8 cellular contexts compared by ENCODE assay signal in genomic region chr20:3218307-3218988, GRCh38. TPM values are rescaled to one million over a fixed set of nuclear protein-coding genes. Genes with fewer than 3 reads are reported as not detected.
DNase-seq lines count a peak whose midpoint lies in the region; ATAC-seq and TF ChIP-seq lines count a peak whose summit lies in the region.

No MANE protein-coding gene starts in this region.

- H3K27ac ChIP-seq in mesenchymal stem cell (ENCODE audit: low read length, poor library complexity, severe bottlenecking), result no peak overlapping the region

- H3K79me1 ChIP-seq in mesenchymal stem cell (replicated peaks; ENCODE audit: low read length, poor library complexity, severe bottlenecking), result peaks cover 20% of the 10 kb centered on the region

- H3K4me2 ChIP-seq in mesenchymal stem cell (ENCODE audit: low read length, poor library complexity, severe bottlenecking), result peak overlapping the region; percentile 16

- ATAC-seq in GM18517 (IDR thresholded peaks at IDR 0.05; ENCODE audit: unreplicated experiment), result peak; percentile 52

- H3K18ac ChIP-seq in mesenchymal stem cell (ENCODE audit: low read depth in 1 of 2, low read length in 2 of 2), result peak overlapping the region in 1 of 2 experiments; percentile 64

- 20% methylated on average over 29 of the region's 30 CpGs for WGBS in mesenchymal stem cell

- H2AK5ac ChIP-seq in mesenchymal stem cell (ENCODE audit: low read length, severe bottlenecking), result peak overlapping the region; percentile 81

- H2AFZ ChIP-seq in mesenchymal stem cell (ENCODE audit: low read depth, low read length), result peak overlapping the region; percentile 65

- DNase-seq in AG08395 (ENCODE audit: low spot score) (peak; percentile 61), Kasumi-1 (lab: John Stamatoyannopoulos, UW) (peak; percentile 41 to 62), choroid plexus epithelial cell (ENCODE audit: low read depth) (peak; percentile 45), mesenchymal stem cell (peak; percentile 54), SIG-M5 treated with dmso at 0.1 percent for 504 hours (lab: John Stamatoyannopoulos, UW; ENCODE audit: unreplicated experiment) (no peak)
- peak; percentile 69 to 73 for DNase-seq in activated CD4-positive, alpha-beta T cell treated with anti-CD3 and anti-CD28 coated beads for 24 hours (ENCODE audit: low read depth in 2 of 2)
- peak; percentile 56 to 57 for DNase-seq in stimulated activated CD8-positive, alpha-beta memory T cell treated with anti-CD3 and anti-CD28 coated beads, Interleukin-7, amount 100 ng/mL, for 1 hour (ENCODE audit: low read depth in 2 of 2)

- peaks cover 26% of the 10 kb centered on the region for H3K4me1 ChIP-seq in mesenchymal stem cell (ENCODE audit: control insufficient read depth, insufficient read depth, low read depth, low read length)

- TF ChIP-seq CTCF in choroid plexus epithelial cell (conservative IDR thresholded peaks at IDR 0.05; ENCODE audit: low read depth, low read length), result peak; percentile 70

- no peak overlapping the region for H2BK15ac ChIP-seq in mesenchymal stem cell (ENCODE audit: low read depth, poor library complexity, severe bottlenecking)

- no peak overlapping the region for H3K23ac ChIP-seq in mesenchymal stem cell (ENCODE audit: low read length in 2 of 2)

- H2BK12ac ChIP-seq in mesenchymal stem cell (ENCODE audit: low read length in 2 of 2), result peak overlapping the region in 1 of 2 experiments; percentile 31

- H3K36me3 ChIP-seq in mesenchymal stem cell (ENCODE audit: control insufficient read depth in 1 of 2, insufficient read depth in 2 of 2, low read depth in 1 of 2, low read length in 2 of 2), result peaks cover 56 to 65% of the 10 kb centered on the region in 2 experiments

- H3K4me3 ChIP-seq in choroid plexus epithelial cell (ENCODE audit: low read depth, low read length) (no peak overlapping the region), mesenchymal stem cell (ENCODE audit: insufficient read depth in 1 of 2, low read depth in 1 of 2, low read length in 2 of 2) (no peak overlapping the region)

- H4K8ac ChIP-seq in mesenchymal stem cell (ENCODE audit: low read length), result peak overlapping the region; percentile 74

- no peak overlapping the region for H3K9ac ChIP-seq in mesenchymal stem cell (ENCODE audit: low read length)

- H3K4ac ChIP-seq in mesenchymal stem cell (ENCODE audit: low read depth in 1 of 2, low read length in 2 of 2), result no peak overlapping the region

- H3K9me3 ChIP-seq in mesenchymal stem cell (ENCODE audit: control insufficient read depth, low read length), result no peaks in the 10 kb centered on the region

- no peaks in the 10 kb centered on the region for H3K27me3 ChIP-seq in mesenchymal stem cell (ENCODE audit: control insufficient read depth in 1 of 2, insufficient read depth in 1 of 2, low read length in 2 of 2)

- H3K14ac ChIP-seq in mesenchymal stem cell (ENCODE audit: low read length in 2 of 2), result peak overlapping the region in 1 of 2 experiments; percentile 50

- no peak overlapping the region for H2BK5ac ChIP-seq in mesenchymal stem cell (ENCODE audit: low read depth, low read length, poor library complexity, severe bottlenecking)

- H4K91ac ChIP-seq in mesenchymal stem cell (ENCODE audit: low read length), result no peak overlapping the region

- no peak overlapping the region for H2BK120ac ChIP-seq in mesenchymal stem cell (ENCODE audit: low read depth, low read length)

RNA-seq across cellular contexts. Expression of gene ITPA, which starts 9.2 kb away (rescaled TPM):
- polyA plus RNA-seq in mesenchymal stem cell (2013, experiment 1 of 2), result 61.9 TPM
- polyA plus RNA-seq in mesenchymal stem cell (2013, experiment 2 of 2), result 64.3 TPM

RNA-seq across cellular contexts. Expression of gene DDRGK1, which starts 14.0 kb away (rescaled TPM):
- polyA plus RNA-seq in mesenchymal stem cell (2013, experiment 1 of 2), result 38.3 TPM
- polyA plus RNA-seq in mesenchymal stem cell (2013, experiment 2 of 2), result 39.7 TPM

RNA-seq across cellular contexts. Expression of gene SLC4A11, which starts 20.5 kb away (rescaled TPM):
- 1.8 TPM for polyA plus RNA-seq in mesenchymal stem cell (2013, experiment 1 of 2)
- 1.5 TPM for polyA plus RNA-seq in mesenchymal stem cell (2013, experiment 2 of 2)

RNA-seq across cellular contexts. Expression of gene LZTS3, which starts 45.1 kb away (rescaled TPM):
- polyA plus RNA-seq in mesenchymal stem cell (2013, experiment 1 of 2), result 3.6 TPM
- 3.7 TPM for polyA plus RNA-seq in mesenchymal stem cell (2013, experiment 2 of 2)

RNA-seq across cellular contexts. Expression of gene FASTKD5, which starts 58.8 kb away (rescaled TPM):
- 9.6 TPM for polyA plus RNA-seq in mesenchymal stem cell (2013, experiment 1 of 2)
- 10.2 TPM for polyA plus RNA-seq in mesenchymal stem cell (2013, experiment 2 of 2)
